In genomic region chr1:119840745-119841144, GRCh38 we compare ENCODE assay signal across 31 cellular contexts. TPM values are rescaled to one million over a fixed set of nuclear protein-coding genes. Genes with fewer than 3 reads are reported as not detected.
"Had no signal": no experiment of that assay in that cellular context is flagged by ENCODE, and none has a peak within 500 bp of the region (broad histone marks: within the 10 kb centered on the region; RNA-seq: fewer than 3 reads in every experiment).

No MANE protein-coding gene starts in this region.

- H3K27me3 ChIP-seq: ascending aorta, breast epithelium, esophagus muscularis mucosa, gastrocnemius medialis had no signal

- DNase-seq: activated B cell treated with CpG ODN at 0.5 μM for 24 hours; activated CD4-positive, alpha-beta memory T cell treated with anti-CD3 and anti-CD28 coated beads, Interleukin-2, amount 10 ng/mL, durations not matched to agents 7 days and 5 days; activated CD4-positive, alpha-beta T cell treated with anti-CD3 and anti-CD28 coated beads, Interleukin-2, amount 10 ng/mL, durations not matched to agents 7 days and 5 days; activated CD4-positive, alpha-beta T cell treated with anti-CD3 and anti-CD28 coated beads, Interleukin-2, amount 50 U/mL, for 4 hours; activated CD8-positive, alpha-beta memory T cell treated with anti-CD3 and anti-CD28 coated beads, Interleukin-2, amount 50 U/mL, for 48 hours; activated gamma-delta T cell; activated naive CD4-positive, alpha-beta T cell; activated naive CD4-positive, alpha-beta T cell treated with anti-CD3 and anti-CD28 coated beads, Interleukin-2, amount 10 ng/mL, durations not matched to agents 7 days and 5 days; activated naive CD8-positive, alpha-beta T cell treated with anti-CD3 and anti-CD28 coated beads, Interleukin-2, amount 10 ng/mL, durations not matched to agents 7 days and 5 days; activated T-cell treated with anti-CD3 and anti-CD28 coated beads for 4 hours; activated T-cell treated with anti-CD3 and anti-CD28 coated beads, Interleukin-2, amount 50 U/mL, for 24 hours; activated T-cell treated with anti-CD3 and anti-CD28 coated beads, Interleukin-2, amount 50 U/mL, for 72 hours; dorsolateral prefrontal cortex; effector memory CD4-positive, alpha-beta T cell; endodermal cell; foreskin keratinocyte; gastrocnemius medialis; glutamatergic neuron; heart left ventricle; T-helper 17 cell; T1000; WERI-Rb-1 had no signal

- H3K27ac ChIP-seq: ascending aorta, breast epithelium, coronary artery, dorsolateral prefrontal cortex, esophagus muscularis mucosa, foreskin keratinocyte, gastrocnemius medialis, heart left ventricle, WERI-Rb-1 had no signal

- ATAC-seq: activated CD4-positive, CD25-positive, alpha-beta regulatory T cell treated with anti-CD3 and anti-CD28 coated beads, Interleukin-2, amount 50 U/mL, for 24 hours; activated naive CD4-positive, alpha-beta T cell treated with anti-CD3 and anti-CD28 coated beads, Interleukin-2, amount 50 U/mL, for 72 hours; activated T-cell treated with anti-CD3 and anti-CD28 coated beads, Interleukin-2, amount 50 U/mL, for 72 hours; foreskin keratinocyte; gastrocnemius medialis; heart left ventricle; T-helper 17 cell had no signal

- H3K4me1 ChIP-seq: ascending aorta, breast epithelium, foreskin keratinocyte, gastrocnemius medialis, heart left ventricle had no signal

- H3K9me3 ChIP-seq: ascending aorta, breast epithelium, esophagus muscularis mucosa, gastrocnemius medialis, heart left ventricle had no signal

- H3K4me3 ChIP-seq: ascending aorta, breast epithelium, coronary artery, dorsolateral prefrontal cortex, esophagus muscularis mucosa, gastrocnemius medialis, heart left ventricle had no signal

- H3K36me3 ChIP-seq: ascending aorta, breast epithelium, esophagus muscularis mucosa, gastrocnemius medialis, heart left ventricle, WERI-Rb-1 had no signal

RNA-seq across cellular contexts. Expression of gene REG4, which starts 29.5 kb away (rescaled TPM):
- total RNA-seq: activated B cell treated with CpG ODN at 0.5 μM for 24 hours; activated CD4-positive, alpha-beta memory T cell treated with anti-CD3 and anti-CD28 coated beads, Interleukin-2, amount 10 ng/mL, durations not matched to agents 7 days and 5 days; ascending aorta; breast epithelium; cardiac septum; cerebellum; dorsolateral prefrontal cortex; endodermal cell; epithelial cell of proximal tubule; esophagus muscularis mucosa; foreskin keratinocyte; gastrocnemius medialis; heart left ventricle had no signal
- polyA plus RNA-seq: foreskin keratinocyte had no signal

RNA-seq across cellular contexts. Expression of gene ADAM30, which starts 55.6 kb away (rescaled TPM):
- total RNA-seq: activated B cell treated with CpG ODN at 0.5 μM for 24 hours; activated CD4-positive, alpha-beta memory T cell treated with anti-CD3 and anti-CD28 coated beads, Interleukin-2, amount 10 ng/mL, durations not matched to agents 7 days and 5 days; activated CD4-positive, alpha-beta T cell treated with anti-CD3 and anti-CD28 coated beads, Interleukin-2, amount 10 ng/mL, durations not matched to agents 7 days and 5 days; activated naive CD4-positive, alpha-beta T cell treated with anti-CD3 and anti-CD28 coated beads, Interleukin-2, amount 50 U/mL, for 72 hours; activated naive CD8-positive, alpha-beta T cell treated with anti-CD3 and anti-CD28 coated beads, Interleukin-2, amount 10 ng/mL, durations not matched to agents 7 days and 5 days; activated T-cell treated with anti-CD3 and anti-CD28 coated beads, Interleukin-2, amount 50 U/mL, for 72 hours; ascending aorta; breast epithelium; cerebellum; dorsolateral prefrontal cortex; endodermal cell; epithelial cell of proximal tubule; esophagus muscularis mucosa; foreskin keratinocyte; gastrocnemius medialis; heart left ventricle; T-helper 17 cell had no signal
- polyA plus RNA-seq: foreskin keratinocyte, heart left ventricle had no signal
